In genomic region chr2:74052732-74053712, GRCh38 we compare ENCODE assay signal across 14 cellular contexts.
DNase-seq lines count a peak whose midpoint lies in the region; ATAC-seq and TF ChIP-seq lines count a peak whose summit lies in the region.
"Had no signal": no experiment of that assay in that cellular context is flagged by ENCODE, and none has a peak within 500 bp of the region (broad histone marks: within the 10 kb centered on the region; RNA-seq: fewer than 3 reads in every experiment).

No MANE protein-coding gene starts in this region.

- no peaks in the 10 kb centered on the region for H3K9me3 ChIP-seq in uterus
- no peaks in the 10 kb centered on the region for H3K9me3 ChIP-seq in SK-N-SH
- H3K9me3 ChIP-seq: ascending aorta, BE2C, right atrium auricular region, thyroid gland had no signal

- H3K27ac ChIP-seq in cingulate gyrus (ENCODE audit: low read depth, low read length) (peak overlapping the region; percentile 13), uterus (no peak overlapping the region), SK-N-SH (ENCODE audit: low read depth in 2 of 2, low read length in 1 of 2) (no peak overlapping the region)
- H3K27ac ChIP-seq: ascending aorta, right atrium auricular region, thyroid gland had no signal

- H2AFZ ChIP-seq in SK-N-SH (ENCODE audit: low read depth) = no peak overlapping the region

- TF ChIP-seq POLR2A in uterus (IDR thresholded peaks at IDR 0.05) = no peak

- H3K9me2 ChIP-seq in SK-N-SH = no peaks in the 10 kb centered on the region

- no peak overlapping the region for H3K9ac ChIP-seq in SK-N-SH

- no peak for DNase-seq in activated naive CD8-positive, alpha-beta T cell treated with anti-CD3 and anti-CD28 coated beads, Interleukin-2, amount 10 ng/mL, durations not matched to agents 7 days and 5 days
- no peak for DNase-seq in activated naive CD8-positive, alpha-beta T cell treated with anti-CD3 and anti-CD28 coated beads for 36 hours
- peak; percentile 80 for DNase-seq in superior temporal gyrus (ENCODE audit: extremely low spot score)
- no peak for DNase-seq in uterus
- no peak for DNase-seq in SK-N-SH
- no peak for DNase-seq in activated T-cell treated with anti-CD3 and anti-CD28 coated beads, Interleukin-2, amount 50 U/mL, for 72 hours
- DNase-seq: BE2C, NCI-H82, SW 1271, thyroid gland had no signal

- no peak overlapping the region for H3K4me3 ChIP-seq in uterus
- H3K4me3 ChIP-seq in SK-N-SH (ENCODE audit: low read depth in 2 of 2, low read length in 1 of 2) = no peak overlapping the region
- H3K4me3 ChIP-seq: ascending aorta, right atrium auricular region, thyroid gland had no signal

- WGBS in SK-N-SH (ENCODE audit: low lambda C conversion rate) = 94% methylated on average over 8 of the region's 8 CpGs

- peak; percentile 96 for ATAC-seq in activated naive CD8-positive, alpha-beta T cell treated with anti-CD3 and anti-CD28 coated beads, Interleukin-2, amount 10 ng/mL, durations not matched to agents 7 days and 5 days (ENCODE audit: low read depth)
- ATAC-seq in HG03565 (IDR thresholded peaks at IDR 0.05; ENCODE audit: unreplicated experiment) = peak; percentile 48
- no peak for ATAC-seq in activated T-cell treated with anti-CD3 and anti-CD28 coated beads, Interleukin-2, amount 50 U/mL, for 72 hours (replicated peaks in 1 of 2)

- H4K20me1 ChIP-seq in SK-N-SH (ENCODE audit: insufficient read depth) = no peaks in the 10 kb centered on the region

- no peak overlapping the region for H3K4me2 ChIP-seq in SK-N-SH

- peaks cover 20% of the 10 kb centered on the region for H3K36me3 Mint-ChIP-seq in activated naive CD8-positive, alpha-beta T cell treated with anti-CD3 and anti-CD28 coated beads, Interleukin-2, amount 10 ng/mL, durations not matched to agents 7 days and 5 days
- peaks cover 32% of the 10 kb centered on the region for H3K36me3 Mint-ChIP-seq in activated naive CD8-positive, alpha-beta T cell treated with anti-CD3 and anti-CD28 coated beads for 36 hours
- peaks cover 0 to 4% of the 10 kb centered on the region in 2 donors for H3K36me3 Mint-ChIP-seq in activated T-cell treated with anti-CD3 and anti-CD28 coated beads, Interleukin-2, amount 50 U/mL, for 72 hours (ENCODE audit: insufficient read depth in 2 of 2)

- TF ChIP-seq CTCF in uterus (IDR thresholded peaks at IDR 0.05) (no peak), SK-N-SH (IDR thresholded peaks at IDR 0.05) (no peak)

- no peaks in the 10 kb centered on the region for H3K4me1 ChIP-seq in uterus
- peaks cover 0 to 25% of the 10 kb centered on the region in 2 experiments; a peak in 1 of 4 replicates for H3K4me1 ChIP-seq in SK-N-SH (ENCODE audit: control insufficient read depth in 1 of 2, insufficient read depth in 2 of 2, low read depth in 1 of 2, low read length in 1 of 2)
- H3K4me1 ChIP-seq: ascending aorta, BE2C, right atrium auricular region, thyroid gland had no signal

- H3K4me3 Mint-ChIP-seq in activated naive CD8-positive, alpha-beta T cell treated with anti-CD3 and anti-CD28 coated beads, Interleukin-2, amount 10 ng/mL, durations not matched to agents 7 days and 5 days = peak overlapping the region; percentile 70
- no peak overlapping the region for H3K4me3 Mint-ChIP-seq in activated naive CD8-positive, alpha-beta T cell treated with anti-CD3 and anti-CD28 coated beads for 36 hours
- no peak overlapping the region for H3K4me3 Mint-ChIP-seq in activated T-cell treated with anti-CD3 and anti-CD28 coated beads, Interleukin-2, amount 50 U/mL, for 72 hours

- H3K36me3 ChIP-seq in uterus (no peaks in the 10 kb centered on the region), SK-N-SH (replicated peaks in 1 of 2; ENCODE audit: control insufficient read depth in 1 of 2, insufficient read depth in 2 of 2, low read length in 1 of 2) (peaks cover 0 to 11% of the 10 kb centered on the region in 2 experiments)
- H3K36me3 ChIP-seq: ascending aorta, right atrium auricular region had no signal

- POLR2A ChIA-PET in activated naive CD8-positive, alpha-beta T cell treated with anti-CD3 and anti-CD28 coated beads, Interleukin-2, amount 10 ng/mL, durations not matched to agents 7 days and 5 days (lab: Charles Lee) = interaction anchor here (0.6 to 1.8 kb wide), 4 partner anchors 17 to 125 kb away, joined by 3 to 9 read pairs (median 5); partner anchors contain the start of gene MOB1A
- POLR2A ChIA-PET in SK-N-SH (lab: Yijun Ruan, JAX) = no interaction called here

- H3K27ac Mint-ChIP-seq in activated naive CD8-positive, alpha-beta T cell treated with anti-CD3 and anti-CD28 coated beads, Interleukin-2, amount 10 ng/mL, durations not matched to agents 7 days and 5 days = peak overlapping the region; percentile 69
- no peak overlapping the region for H3K27ac Mint-ChIP-seq in activated naive CD8-positive, alpha-beta T cell treated with anti-CD3 and anti-CD28 coated beads for 36 hours
- H3K27ac Mint-ChIP-seq in activated T-cell treated with anti-CD3 and anti-CD28 coated beads, Interleukin-2, amount 50 U/mL, for 72 hours = no peak overlapping the region

- no peaks in the 10 kb centered on the region for H3K79me2 ChIP-seq in SK-N-SH (ENCODE audit: insufficient read depth)

- H3F3A ChIP-seq in SK-N-SH (replicated peaks; ENCODE audit: insufficient read depth) = no peaks in the 10 kb centered on the region

- no peaks in the 10 kb centered on the region for H3K9me3 Mint-ChIP-seq in activated naive CD8-positive, alpha-beta T cell treated with anti-CD3 and anti-CD28 coated beads, Interleukin-2, amount 10 ng/mL, durations not matched to agents 7 days and 5 days
- H3K9me3 Mint-ChIP-seq in activated naive CD8-positive, alpha-beta T cell treated with anti-CD3 and anti-CD28 coated beads for 36 hours = no peaks in the 10 kb centered on the region
- H3K9me3 Mint-ChIP-seq in activated T-cell treated with anti-CD3 and anti-CD28 coated beads, Interleukin-2, amount 50 U/mL, for 72 hours = no peaks in the 10 kb centered on the region

- TF ChIP-seq RAD21 in SK-N-SH (IDR thresholded peaks at IDR 0.05; ENCODE audit: low read length) = no peak

- no peak for TF ChIP-seq EP300 in SK-N-SH (IDR thresholded peaks at IDR 0.05; ENCODE audit: borderline replicate concordance in 1 of 2, low read depth in 1 of 2, low read length in 1 of 2)

- CTCF ChIA-PET in SK-N-SH (lab: Yijun Ruan, JAX) = interaction anchor here (1.0 kb wide), 1 partner anchor 16 kb away, joined by 4 read pairs; no protein-coding TSS in a partner anchor

- no peaks in the 10 kb centered on the region for H3K27me3 Mint-ChIP-seq in activated naive CD8-positive, alpha-beta T cell treated with anti-CD3 and anti-CD28 coated beads, Interleukin-2, amount 10 ng/mL, durations not matched to agents 7 days and 5 days
- H3K27me3 Mint-ChIP-seq in activated naive CD8-positive, alpha-beta T cell treated with anti-CD3 and anti-CD28 coated beads for 36 hours = no peaks in the 10 kb centered on the region
- H3K27me3 Mint-ChIP-seq in activated T-cell treated with anti-CD3 and anti-CD28 coated beads, Interleukin-2, amount 50 U/mL, for 72 hours (ENCODE audit: low read depth) = no peaks in the 10 kb centered on the region

- intact Hi-C loops in uterus (cut with DNase I; ENCODE audit: low total_unique reads) = no loop called here

- H3K4me1 Mint-ChIP-seq in activated naive CD8-positive, alpha-beta T cell treated with anti-CD3 and anti-CD28 coated beads, Interleukin-2, amount 10 ng/mL, durations not matched to agents 7 days and 5 days = peaks cover 31% of the 10 kb centered on the region
- peaks cover 34% of the 10 kb centered on the region for H3K4me1 Mint-ChIP-seq in activated naive CD8-positive, alpha-beta T cell treated with anti-CD3 and anti-CD28 coated beads for 36 hours
- H3K4me1 Mint-ChIP-seq in activated T-cell treated with anti-CD3 and anti-CD28 coated beads, Interleukin-2, amount 50 U/mL, for 72 hours (ENCODE audit: low read depth) = peaks cover 43% of the 10 kb centered on the region

- H3K27me3 ChIP-seq in uterus (no peaks in the 10 kb centered on the region), SK-N-SH (ENCODE audit: insufficient read depth) (no peaks in the 10 kb centered on the region)
- H3K27me3 ChIP-seq: ascending aorta, BE2C, right atrium auricular region, thyroid gland had no signal

TF ChIP-seq in SK-N-SH, 30 proteins besides CTCF, POLR2A, EP300 and RAD21:
- TF ChIP-seq MXI1 (IDR thresholded peaks at IDR 0.05; ENCODE audit: low read depth, low read length) (no peak), FOXM1 (IDR thresholded peaks at IDR 0.05; ENCODE audit: low read depth) (no peak), NFIC (IDR thresholded peaks at IDR 0.05; ENCODE audit: borderline replicate concordance) (no peak)

Comparison
In these comparisons a context has a peak if more than half of its experiments do, and no peak if none do; other contexts are left out.
1. ATAC-seq: peak in activated naive CD8-positive, alpha-beta T cell treated with anti-CD3 and anti-CD28 coated beads, Interleukin-2, amount 10 ng/mL, durations not matched to agents 7 days and 5 days (single experiment) and HG03565 (single experiment); none in activated T-cell treated with anti-CD3 and anti-CD28 coated beads, Interleukin-2, amount 50 U/mL, for 72 hours (0 of 2).